ENCODE assay signal across 8 cellular contexts in the genomic region with DNA sequence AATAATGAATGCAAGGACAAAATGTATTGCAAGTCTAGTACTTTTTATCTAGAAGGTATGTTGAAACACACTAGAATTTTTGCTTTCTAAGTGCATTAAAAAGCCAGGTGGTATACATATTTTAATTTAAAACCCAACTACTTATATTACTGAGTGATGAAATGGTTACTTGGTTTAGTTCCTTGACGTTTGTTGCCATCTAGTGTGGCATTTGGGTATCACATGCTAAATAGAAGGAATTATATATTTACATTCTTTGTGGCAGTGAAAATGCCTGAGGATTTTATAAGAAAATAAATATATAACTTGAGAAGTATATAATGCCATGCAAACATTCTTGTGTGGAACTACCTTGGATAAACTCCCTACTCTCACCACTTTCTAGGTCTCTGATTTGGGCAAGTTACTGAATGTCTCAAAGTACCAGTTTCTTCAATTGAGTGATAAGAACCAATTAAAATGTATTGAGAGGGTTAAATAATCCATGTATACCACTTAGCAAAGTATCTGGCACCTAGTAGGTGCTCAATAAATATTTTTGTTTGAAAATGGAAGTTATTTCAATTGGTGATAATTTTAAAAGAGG.
DNase-seq lines count a peak whose midpoint lies in the region; ATAC-seq and TF ChIP-seq lines count a peak whose summit lies in the region.

No MANE protein-coding gene starts in this region.

- peak; percentile 46 for DNase-seq in AG09319 (ENCODE audit: extremely low read depth, low read depth)
- DNase-seq in GM04504 (ENCODE audit: low read depth), result peak; percentile 34
- peak; percentile 39 for DNase-seq in HS-27A (ENCODE audit: low read depth)
- DNase-seq in OCI-LY7 (ENCODE audit: low spot score), result peak; percentile 59
- DNase-seq in colonic mucosa, result peak; percentile 21
- peak; percentile 40 for DNase-seq in middle frontal gyrus (ENCODE audit: extremely low spot score, low spot score)
- no peak for DNase-seq in GM19238 (ENCODE audit: insufficient read length, low spot score)

- TF ChIP-seq CTCF in AG09319 (IDR thresholded peaks at IDR 0.05; ENCODE audit: low read depth, low read length), result peak; percentile 68
- peak; percentile 95 for TF ChIP-seq CTCF in OCI-LY7 (conservative IDR thresholded peaks at IDR 0.05; ENCODE audit: low read length)
- TF ChIP-seq CTCF in colonic mucosa (IDR thresholded peaks at IDR 0.05), result peak; percentile 66

- H3K9ac ChIP-seq in colonic mucosa (ENCODE audit: low read depth in 2 of 2, low read length in 2 of 2), result no peak overlapping the region

- no peak overlapping the region for H3K4me2 ChIP-seq in OCI-LY7 (ENCODE audit: low read length)

- H3K4me1 ChIP-seq in OCI-LY7 (ENCODE audit: insufficient read depth, low read length, poor library complexity, severe bottlenecking) (no peaks in the 10 kb centered on the region), colonic mucosa (no peaks in the 10 kb centered on the region)

- H3K79me2 ChIP-seq in OCI-LY7 (ENCODE audit: insufficient read depth, low read depth, low read length), result no peaks in the 10 kb centered on the region

- no peaks in the 10 kb centered on the region for H3K9me2 ChIP-seq in OCI-LY7 (ENCODE audit: insufficient read depth, low read length)

- H3K9me3 ChIP-seq in OCI-LY7 (ENCODE audit: low read length) (no peaks in the 10 kb centered on the region), colonic mucosa (no peaks in the 10 kb centered on the region)

- POLR2A ChIA-PET in OCI-LY7 (lab: Charles Lee), result no interaction called here

- no peak overlapping the region for H3K4me3 ChIP-seq in OCI-LY7 (ENCODE audit: low read depth, low read length, poor library complexity, severe bottlenecking)
- no peak overlapping the region for H3K4me3 ChIP-seq in colonic mucosa

- intact Hi-C loops in OCI-LY7 (cut with micrococcal nuclease; ENCODE audit: unreplicated experiment), result loop anchor here (5.0 to 10.0 kb wide), 2 partner anchors 671 to 858 kb away; no protein-coding TSS in a partner anchor
- intact Hi-C loops in colonic mucosa (cut with DNase I), result loop anchor here (10.0 kb wide), 1 partner anchor 1301 kb away; no protein-coding TSS in a partner anchor

- H3K27ac ChIP-seq in OCI-LY7 (ENCODE audit: low read depth, low read length, poor library complexity, severe bottlenecking) (no peak overlapping the region), colonic mucosa (no peak overlapping the region)

- no peak for ATAC-seq in HG03196 (IDR thresholded peaks at IDR 0.05; ENCODE audit: unreplicated experiment)

- CTCF ChIA-PET in OCI-LY7 (lab: Charles Lee; ENCODE audit: unreplicated experiment), result no interaction called here

- H3K36me3 ChIP-seq in OCI-LY7 (ENCODE audit: insufficient read depth, low read length) (no peaks in the 10 kb centered on the region), colonic mucosa (no peaks in the 10 kb centered on the region)

- no peak overlapping the region for H2AFZ ChIP-seq in OCI-LY7 (ENCODE audit: low read length)

- no TSS peak for BruUV-seq in OCI-LY7 (replicated peaks; lab: Mats Ljungman, UMichigan)

- no peaks in the 10 kb centered on the region for H4K20me1 ChIP-seq in OCI-LY7 (ENCODE audit: insufficient read depth, low read length)

- no peaks in the 10 kb centered on the region for H3K27me3 ChIP-seq in colonic mucosa
